ENCODE assay signal across 6 cellular contexts in genomic region chr10:7748637-7749036, GRCh38. TPM values are rescaled to one million over a fixed set of nuclear protein-coding genes. Genes with fewer than 3 reads are reported as not detected.
"Had no signal": no experiment of that assay in that cellular context is flagged by ENCODE, and none has a peak within 500 bp of the region (broad histone marks: within the 10 kb centered on the region; RNA-seq: fewer than 3 reads in every experiment).

No MANE protein-coding gene starts in this region.

RNA-seq across cellular contexts. Expression of gene ITIH2, which starts 45.5 kb away (rescaled TPM):
- total RNA-seq: activated CD4-positive, alpha-beta memory T cell treated with anti-CD3 and anti-CD28 coated beads, Interleukin-2, amount 10 ng/mL, durations not matched to agents 7 days and 5 days; activated CD8-positive, alpha-beta memory T cell treated with anti-CD3 and anti-CD28 coated beads, Interleukin-2, amount 10 ng/mL, durations not matched to agents 7 days and 5 days; cardiac muscle cell; NCI-H460; Right ventricle myocardium inferior had no signal
- polyA plus RNA-seq: aorta had no signal
